29 cellular contexts compared by ENCODE assay signal in genomic region chr20:23299673-23300050, GRCh38.
"Had no signal": no experiment of that assay in that cellular context is flagged by ENCODE, and none has a peak within 500 bp of the region (broad histone marks: within the 10 kb centered on the region; RNA-seq: fewer than 3 reads in every experiment).

No MANE protein-coding gene starts in this region.

- H3K27me3 ChIP-seq: brain microvascular endothelial cell, gastroesophageal sphincter had no signal

- FAIRE-seq: astrocyte, colon, endometrium, endothelial cell of umbilical vein had no signal

- ATAC-seq: activated CD4-positive, CD25-positive, alpha-beta regulatory T cell treated with anti-CD3 and anti-CD28 coated beads, Interleukin-2, amount 50 U/mL, for 24 hours; activated CD8-positive, alpha-beta T cell treated with anti-CD3 and anti-CD28 coated beads for 36 hours; gastroesophageal sphincter; T-helper 17 cell had no signal

- H3K36me3 ChIP-seq: brain microvascular endothelial cell, esophagus squamous epithelium, gastroesophageal sphincter, WERI-Rb-1 had no signal

- DNase-seq: activated B cell treated with CpG ODN at 0.5 μM for 24 hours; activated CD4-positive, alpha-beta T cell treated with anti-CD3 and anti-CD28 coated beads for 48 hours; activated CD4-positive, alpha-beta T cell treated with anti-CD3 and anti-CD28 coated beads, Interleukin-2, amount 50 U/mL, for 1 hour; activated CD4-positive, alpha-beta T cell treated with anti-CD3 and anti-CD28 coated beads, Interleukin-2, amount 50 U/mL, for 48 hours; activated CD8-positive, alpha-beta memory T cell treated with anti-CD3 and anti-CD28 coated beads for 24 hours; activated CD8-positive, alpha-beta T cell treated with anti-CD3 and anti-CD28 coated beads for 36 hours; activated gamma-delta T cell treated with Interleukin-2 at 50 U/mL for 16 hours; activated naive CD4-positive, alpha-beta T cell treated with anti-CD3 and anti-CD28 coated beads, Interleukin-2, amount 50 U/mL, for 16 hours; activated naive CD4-positive, alpha-beta T cell treated with Interleukin-2 at 50 U/mL for 16 hours; activated T-cell treated with anti-CD3 and anti-CD28 coated beads, Interleukin-2, amount 50 U/mL, for 1 hour; activated T-cell treated with anti-CD3 and anti-CD28 coated beads, Interleukin-2, amount 50 U/mL, for 48 hours; amniotic stem cell; anterior cingulate cortex; caudate nucleus; effector CD8-positive, alpha-beta T cell; esophagus squamous epithelium; foreskin melanocyte; T-helper 1 cell; T-helper 17 cell; T1000; WERI-Rb-1 had no signal

- H3K4me3 ChIP-seq: esophagus squamous epithelium, gastroesophageal sphincter had no signal

- H3K9me3 ChIP-seq: esophagus squamous epithelium, gastroesophageal sphincter had no signal

- H3K27ac ChIP-seq: brain microvascular endothelial cell, epithelial cell of prostate, esophagus squamous epithelium, gastroesophageal sphincter, WERI-Rb-1 had no signal
